In the genomic region with DNA sequence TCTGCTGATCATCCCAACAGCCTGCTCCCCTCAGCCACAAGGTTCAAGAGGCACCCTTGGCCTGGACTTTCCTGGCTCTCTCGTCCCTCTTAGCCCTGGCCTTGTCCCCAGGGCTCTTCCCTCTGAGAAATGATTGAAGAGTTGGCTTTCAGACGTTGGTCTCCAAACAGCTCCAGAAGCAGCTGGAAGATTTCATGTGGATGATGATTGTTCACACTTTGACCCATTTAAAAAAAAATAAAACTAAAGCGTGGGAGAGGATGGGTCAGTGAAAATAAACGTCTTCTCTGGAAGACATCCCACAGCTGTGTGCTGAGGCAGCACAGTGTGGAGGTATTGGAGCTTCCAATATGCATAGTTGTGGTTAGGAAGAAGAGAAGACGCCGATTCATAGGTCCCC, we compare ENCODE assay signal across 15 cellular contexts. TPM values are rescaled to one million over a fixed set of nuclear protein-coding genes. Genes with fewer than 3 reads are reported as not detected.
DNase-seq lines count a peak whose midpoint lies in the region; ATAC-seq and TF ChIP-seq lines count a peak whose summit lies in the region.
"Had no signal": no experiment of that assay in that cellular context is flagged by ENCODE, and none has a peak within 500 bp of the region (broad histone marks: within the 10 kb centered on the region; RNA-seq: fewer than 3 reads in every experiment).

No MANE protein-coding gene starts in this region.

- H3K4me2 ChIP-seq in PC-9 = no peak overlapping the region

- no TSS peak for BruUV-seq in PC-9 (replicated peaks; lab: Mats Ljungman, UMichigan)

- H3K36me3 ChIP-seq in gastroesophageal sphincter (no peaks in the 10 kb centered on the region), HAP-1 (replicated peaks) (no peaks in the 10 kb centered on the region), PC-9 (ENCODE audit: low read depth) (no peaks in the 10 kb centered on the region)

- H4K20me1 ChIP-seq in PC-9 (ENCODE audit: insufficient read depth) = no peaks in the 10 kb centered on the region

- peaks cover 0 to 6% (median 0%) of the 10 kb centered on the region in 3 donors for H3K4me1 ChIP-seq in gastroesophageal sphincter
- no peaks in the 10 kb centered on the region for H3K4me1 ChIP-seq in HAP-1
- no peaks in the 10 kb centered on the region for H3K4me1 ChIP-seq in PC-9 (replicated peaks; ENCODE audit: insufficient read depth)

- no peak for TF ChIP-seq POLR2A in gastroesophageal sphincter (IDR thresholded peaks at IDR 0.05)

- H3F3A ChIP-seq in PC-9 (ENCODE audit: insufficient read depth, low read depth) = no peaks in the 10 kb centered on the region

- H3K27ac ChIP-seq in gastroesophageal sphincter (no peak overlapping the region), PC-9 (no peak overlapping the region)

- H3K9me3 Mint-ChIP-seq in nephron progenitor cell = no peaks in the 10 kb centered on the region

- TF ChIP-seq CTCF in AG09309 (IDR thresholded peaks at IDR 0.05; ENCODE audit: control insufficient read depth, insufficient read depth, low read depth, low read length, missing control alignments) (no peak), gastroesophageal sphincter (IDR thresholded peaks at IDR 0.05) (no peak), nephron progenitor cell (IDR thresholded peaks at IDR 0.05) (no peak), PC-9 (conservative IDR thresholded peaks at IDR 0.05) (no peak)

- intact Hi-C loops in PC-9 (cut with micrococcal nuclease; ENCODE audit: unreplicated experiment) = no loop called here

- no peaks in the 10 kb centered on the region for H3K36me3 Mint-ChIP-seq in nephron progenitor cell (ENCODE audit: low read depth)
- H3K36me3 Mint-ChIP-seq: activated CD8-positive, alpha-beta memory T cell treated with anti-CD3 and anti-CD28 coated beads, Interleukin-2, amount 10 ng/mL, durations not matched to agents 7 days and 5 days; activated naive CD4-positive, alpha-beta T cell treated with anti-CD3 and anti-CD28 coated beads, Interleukin-2, amount 50 U/mL, for 24 hours; naive B cell had no signal

- POLR2A ChIA-PET in PC-9 (lab: Charles Lee; ENCODE audit: unreplicated experiment) = no interaction called here

- DNase-seq in AG09309 (ENCODE audit: low read depth) = peak; percentile 48
- peak; percentile 91 for DNase-seq in RPMI7951 (ENCODE audit: low read depth)
- peak; percentile 78 for DNase-seq in non-pigmented ciliary epithelial cell (ENCODE audit: low read depth)
- no peak for DNase-seq in HAP-1 (ENCODE audit: low spot score in 2 of 2)
- DNase-seq in nephron progenitor cell = no peak
- DNase-seq in midbrain (lab: John Stamatoyannopoulos, UW) = no peak
- DNase-seq in PC-9 = no peak
- DNase-seq: activated CD8-positive, alpha-beta memory T cell treated with anti-CD3 and anti-CD28 coated beads, Interleukin-2, amount 10 ng/mL, durations not matched to agents 7 days and 5 days; effector CD4-positive, alpha-beta T cell; hypothalamus; naive B cell; NCI-H1694 had no signal

- TF ChIP-seq EP300 in gastroesophageal sphincter (IDR thresholded peaks at IDR 0.05) = no peak

- no peaks in the 10 kb centered on the region for H3K27me3 Mint-ChIP-seq in nephron progenitor cell (ENCODE audit: low read depth, poor library complexity)
- H3K27me3 Mint-ChIP-seq: activated CD8-positive, alpha-beta memory T cell treated with anti-CD3 and anti-CD28 coated beads, Interleukin-2, amount 10 ng/mL, durations not matched to agents 7 days and 5 days; activated naive CD4-positive, alpha-beta T cell treated with anti-CD3 and anti-CD28 coated beads, Interleukin-2, amount 50 U/mL, for 24 hours; B cell had no signal

- no peak overlapping the region for H3K27ac Mint-ChIP-seq in nephron progenitor cell
- H3K27ac Mint-ChIP-seq: activated CD8-positive, alpha-beta memory T cell treated with anti-CD3 and anti-CD28 coated beads, Interleukin-2, amount 10 ng/mL, durations not matched to agents 7 days and 5 days; activated naive CD4-positive, alpha-beta T cell treated with anti-CD3 and anti-CD28 coated beads, Interleukin-2, amount 50 U/mL, for 24 hours; B cell; naive B cell had no signal

- peak; percentile 73 for ATAC-seq in gastroesophageal sphincter
- ATAC-seq: activated CD8-positive, alpha-beta memory T cell treated with anti-CD3 and anti-CD28 coated beads, Interleukin-2, amount 10 ng/mL, durations not matched to agents 7 days and 5 days had no signal

- H3K9me3 ChIP-seq in gastroesophageal sphincter (no peaks in the 10 kb centered on the region), HAP-1 (no peaks in the 10 kb centered on the region), PC-9 (ENCODE audit: insufficient read depth, low read depth) (no peaks in the 10 kb centered on the region)

- no peak overlapping the region for H3K4me3 ChIP-seq in AG09309 (ENCODE audit: control insufficient read depth, low read depth, low read length)
- no peak overlapping the region for H3K4me3 ChIP-seq in gastroesophageal sphincter
- H3K4me3 ChIP-seq in HAP-1 = no peak overlapping the region
- H3K4me3 ChIP-seq in PC-9 = no peak overlapping the region

- whole genome bisulfite sequencing in gastroesophageal sphincter (ENCODE audit: low coverage in 1 of 2), 2 donors = 33 to 44% methylated on average over 4 to 6 of the region's 6 CpGs

- no peaks in the 10 kb centered on the region for H3K79me2 ChIP-seq in PC-9 (ENCODE audit: low read depth)

- no peak overlapping the region for H2AFZ ChIP-seq in PC-9

- CTCF ChIA-PET in PC-9 (lab: Charles Lee) = no interaction called here

- 0 out of 2 replicates have a peak, but pooled peaks cover 4% of the 10 kb centered on the region for H3K9me2 ChIP-seq in PC-9 (ENCODE audit: insufficient read depth)

- no peak overlapping the region for H3K4me3 Mint-ChIP-seq in nephron progenitor cell
- H3K4me3 Mint-ChIP-seq: activated CD8-positive, alpha-beta memory T cell treated with anti-CD3 and anti-CD28 coated beads, Interleukin-2, amount 10 ng/mL, durations not matched to agents 7 days and 5 days; activated naive CD4-positive, alpha-beta T cell treated with anti-CD3 and anti-CD28 coated beads, Interleukin-2, amount 50 U/mL, for 24 hours; B cell; naive B cell had no signal

- H3K4me1 Mint-ChIP-seq in nephron progenitor cell = peaks cover 25% of the 10 kb centered on the region
- H3K4me1 Mint-ChIP-seq: activated CD8-positive, alpha-beta memory T cell treated with anti-CD3 and anti-CD28 coated beads, Interleukin-2, amount 10 ng/mL, durations not matched to agents 7 days and 5 days; activated naive CD4-positive, alpha-beta T cell treated with anti-CD3 and anti-CD28 coated beads, Interleukin-2, amount 50 U/mL, for 24 hours; B cell; naive B cell had no signal

- in situ Hi-C loops in HAP-1 (cut with MboI; ENCODE audit: low sequenced_read_pairs) = no loop called here

- H3K27me3 ChIP-seq in gastroesophageal sphincter (no peaks in the 10 kb centered on the region), HAP-1 (ENCODE audit: low read depth) (no peaks in the 10 kb centered on the region), PC-9 (ENCODE audit: insufficient read depth, low read depth) (no peaks in the 10 kb centered on the region)

RNA-seq across cellular contexts. Expression of gene CDH11, which starts 54.7 kb away (rescaled TPM):
- 48.6 and 52.0 TPM in 2 replicates for total RNA-seq in RPMI7951 (2014; rRNA removed; shearing (Covaris generic))
- 10 to 100 TPM; 37.4 to 78.9 (median 62.8) TPM for total RNA-seq in gastroesophageal sphincter
- total RNA-seq in PC-9 (2021) = not detected in 2 replicates
- total RNA-seq: activated CD8-positive, alpha-beta memory T cell treated with anti-CD3 and anti-CD28 coated beads, Interleukin-2, amount 10 ng/mL, durations not matched to agents 7 days and 5 days; B cell had no signal

Comparison
In these comparisons a context has a peak if more than half of its experiments do, and no peak if none do; other contexts are left out.
1. DNase-seq: peak in AG09309 (single experiment), RPMI7951 (single experiment) and non-pigmented ciliary epithelial cell (single experiment); none in HAP-1 (0 of 2), nephron progenitor cell (single experiment), midbrain (single experiment) and PC-9 (0 of 2).
2. RNA of gene CDH11, which starts 54.7 kb away (total RNA-seq): 37.4 to 78.9 TPM in gastroesophageal sphincter and 48.6 to 52.0 TPM in RPMI7951; not detected in PC-9; every median in the first group is over 10 times any median in the second.